ENCODE assay signal across 17 cellular contexts in the genomic region with DNA sequence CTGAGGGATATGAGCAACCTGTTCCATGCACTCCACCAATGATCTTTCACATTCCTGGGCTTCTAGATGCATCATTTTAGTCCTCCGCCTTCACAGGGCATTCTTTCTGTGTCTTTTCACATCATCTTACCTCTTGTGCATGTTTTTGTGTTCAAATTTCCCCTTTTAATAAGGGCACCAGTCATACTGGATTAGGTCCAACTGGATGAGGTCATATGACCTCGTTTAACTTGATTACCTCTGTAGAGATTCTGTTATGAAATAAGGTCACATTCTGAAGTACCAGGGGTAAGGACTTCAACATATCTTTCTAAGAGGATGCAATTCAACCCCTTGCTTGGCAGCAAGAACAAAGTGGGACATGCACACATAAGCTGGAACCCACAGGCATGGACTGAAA.
DNase-seq lines count a peak whose midpoint lies in the region; ATAC-seq and TF ChIP-seq lines count a peak whose summit lies in the region.
"Had no signal": no experiment of that assay in that cellular context is flagged by ENCODE, and none has a peak within 500 bp of the region (broad histone marks: within the 10 kb centered on the region; RNA-seq: fewer than 3 reads in every experiment).

No MANE protein-coding gene starts in this region.

- no peak overlapping the region for H3K4me2 ChIP-seq in PC-3 (ENCODE audit: low read length)
- H3K4me2 ChIP-seq: GM23338 had no signal

- H3K27me3 ChIP-seq in PC-3 (ENCODE audit: low read length), result no peaks in the 10 kb centered on the region

- H3K4me3 ChIP-seq in HEK293 (ENCODE audit: low read depth, low read length) (no peak overlapping the region), PC-3 (ENCODE audit: low read length) (no peak overlapping the region)
- H3K4me3 ChIP-seq: GM23338 had no signal

- H3F3A ChIP-seq in PC-3 (ENCODE audit: low read length, unreplicated experiment), result no peaks in the 10 kb centered on the region

- H3K9me2 ChIP-seq in PC-3 (replicated peaks; ENCODE audit: low read length), result no peaks in the 10 kb centered on the region

- ATAC-seq in PC-3, result no peak
- ATAC-seq: GM23338 had no signal

- no peak overlapping the region for H2AFZ ChIP-seq in PC-3 (ENCODE audit: low read length)
- H2AFZ ChIP-seq: GM23338 had no signal

- TF ChIP-seq CTCF in HEK293 (tag by site-specific recombination; IDR thresholded peaks at IDR 0.05) (no peak), PC-3 (conservative IDR thresholded peaks at IDR 0.05; ENCODE audit: low read depth, low read length) (no peak)

- no peaks in the 10 kb centered on the region for H3K36me3 ChIP-seq in HEK293 (ENCODE audit: control insufficient read depth in 2 of 2, insufficient read depth in 1 of 2, low read length in 2 of 2)
- no peaks in the 10 kb centered on the region for H3K36me3 ChIP-seq in PC-3 (ENCODE audit: low read depth, low read length)

- H3K9ac ChIP-seq in PC-3 (ENCODE audit: low read length), result no peak overlapping the region

- CTCF ChIA-PET in HEK293 (lab: Yijun Ruan, JAX) (interaction anchor here (0.6 to 1.3 kb wide), 2 partner anchors 18 to 107 kb away, joined by 3 to 7 read pairs; no protein-coding TSS in a partner anchor), PC-3 (lab: Charles Lee) (no interaction called here)

- H4K20me1 ChIP-seq in PC-3 (ENCODE audit: low read length), result no peaks in the 10 kb centered on the region

- no peaks in the 10 kb centered on the region for H3K9me3 ChIP-seq in HEK293 (ENCODE audit: control insufficient read depth, insufficient read depth, low read depth, low read length)
- H3K9me3 ChIP-seq in PC-3 (ENCODE audit: low read length), result no peaks in the 10 kb centered on the region
- H3K9me3 ChIP-seq: Caco-2 had no signal

- intact Hi-C loops in PC-3 (cut with micrococcal nuclease), result no loop called here

- DNase-seq in EL (peak; percentile 41), PC-3 (peak; percentile 8), fibroblast of peridontal ligament (ENCODE audit: extremely low read depth) (peak; percentile 24), kidney tubule cell (ENCODE audit: low spot score) (no peak), DMS153 treated with DMSO at 0.1 percent for 48 hours (lab: John Stamatoyannopoulos, UW; ENCODE audit: unreplicated experiment) (no peak), inferior parietal cortex (ENCODE audit: extremely low spot score) (no peak)
- DNase-seq: Caco-2; Karpas-422; NCI-H1417; NCI-H187 treated with DMSO at 0.1 percent for 48 hours; NCI-H524; NK-92 treated with Interleukin-12 subunit alpha and Interleukin-12 subunit beta, amount 100 ng/mL, for 24 hours; OCI-M1; T-helper 2 cell had no signal

- H3K27ac ChIP-seq in HEK293 (ENCODE audit: extremely low read depth, low read depth, low read length) (no peak overlapping the region), PC-3 (ENCODE audit: low read length) (no peak overlapping the region)
- H3K27ac ChIP-seq: RWPE1 had no signal

- BruUV-seq in PC-3 (replicated peaks; lab: Mats Ljungman, UMichigan), result no TSS peak

- no peaks in the 10 kb centered on the region for H3K79me2 ChIP-seq in PC-3 (ENCODE audit: low read length)

- H3K4me1 ChIP-seq in HEK293 (ENCODE audit: control insufficient read depth, insufficient read depth, low read length) (no peaks in the 10 kb centered on the region), PC-3 (ENCODE audit: insufficient read depth, low read length) (no peaks in the 10 kb centered on the region)
- H3K4me1 ChIP-seq: Caco-2 had no signal

- POLR2A ChIA-PET in HEK293 (lab: Yijun Ruan, JAX) (no interaction called here), PC-3 (lab: Charles Lee; ENCODE audit: unreplicated experiment) (no interaction called here)

TF ChIP-seq in HEK293, 187 proteins besides CTCF, POLR2A, EP300 and RAD21:
- TF ChIP-seq REPIN1 (tag by site-specific recombination; IDR thresholded peaks at IDR 0.05; ENCODE audit: low read depth), result no peak
- peak; percentile 47; the same call in 1 of the 2 replicates for TF ChIP-seq ZNF548 (tag by site-specific recombination; IDR thresholded peaks at IDR 0.05)

Comparison
In these comparisons a context has a peak if more than half of its experiments do, and no peak if none do; other contexts are left out.
1. DNase-seq: peak in EL (single experiment), PC-3 (single experiment) and fibroblast of peridontal ligament (single experiment); none in kidney tubule cell (single experiment), DMS153 treated with DMSO at 0.1 percent for 48 hours (single experiment) and inferior parietal cortex (single experiment).